24 cellular contexts compared by ENCODE assay signal in genomic region chr15:88882745-88883144, GRCh38. TPM values are rescaled to one million over a fixed set of nuclear protein-coding genes. Genes with fewer than 3 reads are reported as not detected.
DNase-seq lines count a peak whose midpoint lies in the region; ATAC-seq, FAIRE-seq and TF ChIP-seq lines count a peak whose summit lies in the region.
"Had no signal": no experiment of that assay in that cellular context is flagged by ENCODE, and none has a peak within 500 bp of the region (broad histone marks: within the 10 kb centered on the region; RNA-seq: fewer than 3 reads in every experiment).

No MANE protein-coding gene starts in this region.

- H3K4me1 ChIP-seq in OCI-LY7 (ENCODE audit: insufficient read depth, low read length, poor library complexity, severe bottlenecking), result no peaks in the 10 kb centered on the region
- H3K4me1 ChIP-seq: parathyroid adenoma had no signal

- H3K9me3 ChIP-seq in OCI-LY7 (ENCODE audit: low read length), result no peaks in the 10 kb centered on the region
- H3K9me3 ChIP-seq: BLaER1 had no signal

- FAIRE-seq in bronchial epithelial cell (lab: Jason Lieb, UNC), result no peak
- FAIRE-seq: D721Med, G401.6, GM19239 had no signal

- POLR2A ChIA-PET in OCI-LY7 (lab: Charles Lee), result interaction anchor here (0.6 kb wide), 3 partner anchors 16 to 154 kb away, joined by 3 to 5 read pairs (median 5); no protein-coding TSS in a partner anchor

- H3K9me2 ChIP-seq in OCI-LY7 (ENCODE audit: insufficient read depth, low read length), result no peaks in the 10 kb centered on the region

- ATAC-seq in GM18502 (IDR thresholded peaks at IDR 0.05; ENCODE audit: poor library complexity, unreplicated experiment) (no peak), GM19455 (IDR thresholded peaks at IDR 0.05; ENCODE audit: unreplicated experiment) (no peak)
- ATAC-seq: activated CD4-positive, alpha-beta T cell treated with anti-CD3 and anti-CD28 coated beads for 36 hours; natural killer cell treated with Interleukin-12 subunit alpha and Interleukin-12 subunit beta and Interleukin-15 and Interleukin-18, amount 100 ng/mL, for 72 hours; stimulated activated naive CD8-positive, alpha-beta T cell treated with anti-CD3 and anti-CD28 coated beads, Interleukin-15, amount 100 ng/mL, for 72 hours had no signal

- no peaks in the 10 kb centered on the region for H4K20me1 ChIP-seq in OCI-LY7 (ENCODE audit: insufficient read depth, low read length)
- H4K20me1 ChIP-seq: BLaER1 had no signal

- H3K27ac ChIP-seq in OCI-LY7 (ENCODE audit: low read depth, low read length, poor library complexity, severe bottlenecking), result no peak overlapping the region
- H3K27ac ChIP-seq: BLaER1, parathyroid adenoma had no signal

- CTCF ChIA-PET in OCI-LY7 (lab: Charles Lee; ENCODE audit: unreplicated experiment), result interaction anchor here (0.6 kb wide), 1 partner anchor 140 kb away, joined by 3 read pairs; no protein-coding TSS in a partner anchor

- H3K79me2 ChIP-seq in OCI-LY7 (ENCODE audit: insufficient read depth, low read depth, low read length), result no peaks in the 10 kb centered on the region
- H3K79me2 ChIP-seq: parathyroid adenoma had no signal

- peak; percentile 29 for DNase-seq in A172 (ENCODE audit: low spot score)
- DNase-seq in M059J (ENCODE audit: low read depth), result peak; percentile 68
- peak; percentile 33 for DNase-seq in bronchial epithelial cell (ENCODE audit: low read depth)
- DNase-seq in hepatic stellate cell (ENCODE audit: low spot score), result peak; percentile 46
- no peak for DNase-seq in NK-92 treated with Interleukin-12 subunit alpha and Interleukin-12 subunit beta, amount 100 ng/mL, for 24 hours (lab: John Stamatoyannopoulos, UW)
- DNase-seq in OCI-LY7 (ENCODE audit: low spot score), result no peak
- DNase-seq: 8988T; activated CD4-positive, alpha-beta T cell treated with anti-CD3 and anti-CD28 coated beads for 36 hours; activated naive CD8-positive, alpha-beta T cell treated with anti-CD3 and anti-CD28 coated beads, Interleukin-2, amount 10 ng/mL, durations not matched to agents 7 days and 5 days; caudate nucleus; effector CD4-positive, alpha-beta T cell; H9; MV-4-11; NCI-H2029; NCI-H446; stimulated activated naive CD8-positive, alpha-beta T cell treated with anti-CD3 and anti-CD28 coated beads, Interleukin-15, amount 100 ng/mL, for 72 hours had no signal

- H3K36me3 ChIP-seq in bronchial epithelial cell (ENCODE audit: control insufficient read depth, insufficient read depth, low read length), result no peaks in the 10 kb centered on the region
- no peaks in the 10 kb centered on the region for H3K36me3 ChIP-seq in OCI-LY7 (ENCODE audit: insufficient read depth, low read length)
- H3K36me3 ChIP-seq: BLaER1 had no signal

- H2AFZ ChIP-seq in OCI-LY7 (ENCODE audit: low read length), result no peak overlapping the region
- H2AFZ ChIP-seq: parathyroid adenoma had no signal

- BruUV-seq in OCI-LY7 (replicated peaks; lab: Mats Ljungman, UMichigan), result no TSS peak

- no peak for TF ChIP-seq CTCF in bronchial epithelial cell (IDR thresholded peaks at IDR 0.05; ENCODE audit: insufficient read depth, low read length, severe bottlenecking)
- TF ChIP-seq CTCF in OCI-LY7 (conservative IDR thresholded peaks at IDR 0.05; ENCODE audit: low read length), result no peak

- H3K4me3 ChIP-seq in bronchial epithelial cell (ENCODE audit: low read depth, low read length) (no peak overlapping the region), OCI-LY7 (ENCODE audit: low read depth, low read length, poor library complexity, severe bottlenecking) (no peak overlapping the region)
- H3K4me3 ChIP-seq: BLaER1 had no signal

- H3K27me3 ChIP-seq in bronchial epithelial cell (ENCODE audit: control insufficient read depth, insufficient read depth, low read length), result no peaks in the 10 kb centered on the region
- H3K27me3 ChIP-seq: BLaER1 had no signal

- no peak overlapping the region for H3K4me2 ChIP-seq in OCI-LY7 (ENCODE audit: low read length)

- intact Hi-C loops in OCI-LY7 (cut with micrococcal nuclease; ENCODE audit: unreplicated experiment), result no loop called here

RNA-seq across cellular contexts. Expression of gene HAPLN3, which starts 12.6 kb away (rescaled TPM):
- 1.2 and 2.3 TPM in 2 replicates for total RNA-seq in A172 (2014; rRNA removed; shearing (Covaris generic))
- 2.2 and 3.2 TPM in 2 replicates for total RNA-seq in M059J (2014; rRNA removed; shearing (Covaris generic))
- total RNA-seq in bronchial epithelial cell, result 1.1 and 1.7 TPM in 2 replicates
- 0.26 and 0.98 TPM in 2 replicates for total RNA-seq in OCI-LY7 (2014; rRNA removed; shearing (Covaris generic))
- 0.93 and 2.0 TPM in 2 replicates for total RNA-seq in OCI-LY7 (2022)

RNA-seq across cellular contexts. Expression of gene MFGE8, which starts 30.4 kb away (rescaled TPM):
- 116 and 144 TPM in 2 replicates for total RNA-seq in A172 (2014; rRNA removed; shearing (Covaris generic))
- 83.4 and 99.0 TPM in 2 replicates for total RNA-seq in M059J (2014; rRNA removed; shearing (Covaris generic))
- total RNA-seq in bronchial epithelial cell, result 24.0 and 38.8 TPM in 2 replicates
- 9.8 and 11.8 TPM in 2 replicates for total RNA-seq in OCI-LY7 (2014; rRNA removed; shearing (Covaris generic))
- total RNA-seq in OCI-LY7 (2022), result 70.4 and 78.7 TPM in 2 replicates

Comparison
In these comparisons a context has a peak if more than half of its experiments do, and no peak if none do; other contexts are left out.
1. DNase-seq: peak in A172 (single experiment), M059J (single experiment), bronchial epithelial cell (single experiment) and hepatic stellate cell (single experiment); none in NK-92 treated with Interleukin-12 subunit alpha and Interleukin-12 subunit beta, amount 100 ng/mL, for 24 hours (single experiment) and OCI-LY7 (single experiment).